ENCODE assay signal across 23 cellular contexts in genomic region chr11:85884581-85885021, GRCh38.
A peak's percentile ranks its signal among the peaks of the same experiment; 100 is the strongest.
DNase-seq lines count a peak whose midpoint lies in the region; ATAC-seq, FAIRE-seq and TF ChIP-seq lines count a peak whose summit lies in the region.
"Had no signal": no experiment of that assay in that cellular context is flagged by ENCODE, and none has a peak within 500 bp of the region (broad histone marks: within the 10 kb centered on the region; RNA-seq: fewer than 3 reads in every experiment).

No MANE protein-coding gene starts in this region.

- no peaks in the 10 kb centered on the region for H3K4me1 Mint-ChIP-seq in T-helper 2 cell treated with Interferon-gamma antibody and Interleukin-4, amounts not matched to agents 5 μg/mL and 100 μg/mL, for 36 hours (ENCODE audit: low read depth)
- H3K4me1 Mint-ChIP-seq: central memory CD8-positive, alpha-beta T cell had no signal

- in situ Hi-C loops in astrocyte of the spinal cord (cut with HindIII; ENCODE audit: low sequenced_read_pairs) = no loop called here

- H3K27me3 Mint-ChIP-seq in T-helper 2 cell treated with Interferon-gamma antibody and Interleukin-4, amounts not matched to agents 5 μg/mL and 100 μg/mL, for 36 hours (ENCODE audit: low read depth) = no peaks in the 10 kb centered on the region

- DNase-seq in EL = peak; percentile 21
- no peak for DNase-seq in HTR-8/SVneo (ENCODE audit: insufficient read length, low spot score)
- peak; percentile 13 for DNase-seq in astrocyte of the spinal cord (ENCODE audit: low read depth, low spot score)
- peak; percentile 94 for DNase-seq in left kidney (ENCODE audit: low read depth, low spot score)
- DNase-seq in NCI-H345 (lab: John Stamatoyannopoulos, UW) = no peak
- DNase-seq in C1 segment of cervical spinal cord (lab: John Stamatoyannopoulos, UW) = no peak
- no peak for DNase-seq in T-helper 2 cell treated with Interferon-gamma antibody and Interleukin-4, amounts not matched to agents 5 μg/mL and 100 μg/mL, for 36 hours (ENCODE audit: low spot score)
- DNase-seq: activated CD8-positive, alpha-beta T cell treated with anti-CD3 and anti-CD28 coated beads, Interleukin-2, amount 10 ng/mL, durations not matched to agents 7 days and 5 days; activated naive CD4-positive, alpha-beta T cell treated with Interleukin-2 at 50 U/mL for 16 hours; activated T-cell treated with anti-CD3 and anti-CD28 coated beads, Interleukin-2, amount 50 U/mL, for 24 hours; CD8-positive, alpha-beta T cell; effector CD4-positive, alpha-beta T cell; glutamatergic neuron; left ventricle myocardium superior; NCI-H2081 treated with DMSO at 0.1 percent for 48 hours; NCI-H524 treated with DMSO at 0.1 percent for 48 hours; stimulated activated CD4-positive, alpha-beta T cell treated with anti-CD3 and anti-CD28 coated beads, Interleukin-4, amount 100 ng/mL, for 4 hours; trophoblast cell had no signal

- no peak for TF ChIP-seq CTCF in astrocyte of the spinal cord (IDR thresholded peaks at IDR 0.05; ENCODE audit: low read depth, low read length)

- H3K4me3 Mint-ChIP-seq in T-helper 2 cell treated with Interferon-gamma antibody and Interleukin-4, amounts not matched to agents 5 μg/mL and 100 μg/mL, for 36 hours = no peak overlapping the region
- H3K4me3 Mint-ChIP-seq: activated CD8-positive, alpha-beta T cell treated with anti-CD3 and anti-CD28 coated beads, Interleukin-2, amount 10 ng/mL, durations not matched to agents 7 days and 5 days; activated T-cell treated with anti-CD3 and anti-CD28 coated beads, Interleukin-2, amount 50 U/mL, for 24 hours; CD8-positive, alpha-beta T cell; central memory CD8-positive, alpha-beta T cell had no signal

- no peaks in the 10 kb centered on the region for H3K9me3 Mint-ChIP-seq in T-helper 2 cell treated with Interferon-gamma antibody and Interleukin-4, amounts not matched to agents 5 μg/mL and 100 μg/mL, for 36 hours
- H3K9me3 Mint-ChIP-seq: activated T-cell treated with anti-CD3 and anti-CD28 coated beads, Interleukin-2, amount 50 U/mL, for 24 hours; CD8-positive, alpha-beta T cell; central memory CD8-positive, alpha-beta T cell had no signal

- peak; percentile 28 for FAIRE-seq in HTR-8/SVneo (lab: Jason Lieb, UNC)
- FAIRE-seq: K562 had no signal

- H3K4me3 ChIP-seq in astrocyte of the spinal cord (ENCODE audit: low read depth, low read length) = no peak overlapping the region
- H3K4me3 ChIP-seq: K562 had no signal

- H3K27ac Mint-ChIP-seq in T-helper 2 cell treated with Interferon-gamma antibody and Interleukin-4, amounts not matched to agents 5 μg/mL and 100 μg/mL, for 36 hours = no peak overlapping the region
- H3K27ac Mint-ChIP-seq: activated CD8-positive, alpha-beta T cell treated with anti-CD3 and anti-CD28 coated beads, Interleukin-2, amount 10 ng/mL, durations not matched to agents 7 days and 5 days; activated T-cell treated with anti-CD3 and anti-CD28 coated beads, Interleukin-2, amount 50 U/mL, for 24 hours; CD8-positive, alpha-beta T cell had no signal

- H3K36me3 Mint-ChIP-seq in T-helper 2 cell treated with Interferon-gamma antibody and Interleukin-4, amounts not matched to agents 5 μg/mL and 100 μg/mL, for 36 hours (ENCODE audit: low read depth) = no peaks in the 10 kb centered on the region
- H3K36me3 Mint-ChIP-seq: CD8-positive, alpha-beta T cell had no signal

- no peak for ATAC-seq in GM21786 (IDR thresholded peaks at IDR 0.05; ENCODE audit: unreplicated experiment)
- ATAC-seq: activated CD4-positive, CD25-positive, alpha-beta regulatory T cell treated with anti-CD3 and anti-CD28 coated beads, Interleukin-2, amount 50 U/mL, for 24 hours; activated CD8-positive, alpha-beta T cell treated with anti-CD3 and anti-CD28 coated beads, Interleukin-2, amount 10 ng/mL, durations not matched to agents 7 days and 5 days; CD8-positive, alpha-beta T cell; esophagus mucosa; left ventricle myocardium superior had no signal

Comparison
In these comparisons a context has a peak if more than half of its experiments do, and no peak if none do; other contexts are left out.
1. DNase-seq: peak in EL (single experiment), astrocyte of the spinal cord (single experiment) and left kidney (single experiment); none in HTR-8/SVneo (single experiment), NCI-H345 (single experiment), C1 segment of cervical spinal cord (0 of 14) and T-helper 2 cell treated with Interferon-gamma antibody and Interleukin-4, amounts not matched to agents 5 μg/mL and 100 μg/mL, for 36 hours (single experiment).